1 cellular context compared by ENCODE assay signal in genomic region chr7:65981965-65982792, GRCh38.
A peak's percentile ranks its signal among the peaks of the same experiment; 100 is the strongest.
TF ChIP-seq lines count a peak whose summit lies in the region.

GUSB (minus strand) TSS chr7:65982213; CDS start chr7:65982183, 30 bp downstream.

TF ChIP-seq in GM12878, 131 proteins besides CTCF, POLR2A, EP300 and RAD21 (continued from another document and continues in another):
- TF ChIP-seq FOXK2 (IDR thresholded peaks at IDR 0.05) (no peak), NR2C1 (IDR thresholded peaks at IDR 0.05) (peak; percentile 84), ZBTB33 (IDR thresholded peaks at IDR 0.05) (no peak), DPF2 (IDR thresholded peaks at IDR 0.05) (peak; percentile 80), CUX1 (IDR thresholded peaks at IDR 0.05; ENCODE audit: insufficient replicate concordance, low read depth, low read length) (no peak), SMAD1 (IDR thresholded peaks at IDR 0.05; ENCODE audit: low read depth, partially characterized antibody) (no peak), SUZ12 (IDR thresholded peaks at IDR 0.05; ENCODE audit: unreplicated experiment) (no peak), PAX5 (IDR thresholded peaks at IDR 0.05; ENCODE audit: borderline replicate concordance, low read depth, low read length) (peak; percentile 37; the same call in 1 of the 2 replicates), FOS (IDR thresholded peaks at IDR 0.05; ENCODE audit: borderline replicate concordance, extremely low read depth, insufficient read length) (no peak), RELA (IDR thresholded peaks at IDR 0.05; ENCODE audit: borderline replicate concordance, partially characterized antibody) (peak; percentile 47), IRF5 (IDR thresholded peaks at IDR 0.05; ENCODE audit: borderline replicate concordance) (no peak), ZNF274 (IDR thresholded peaks at IDR 0.05; ENCODE audit: insufficient read depth, insufficient read length) (no peak), ZNF207 (IDR thresholded peaks at IDR 0.05; ENCODE audit: borderline replicate concordance) (no peak; the same call in none of the 2 replicates), IKZF1 (conservative IDR thresholded peaks at IDR 0.05) (peak; percentile 99), CHD4 (IDR thresholded peaks at IDR 0.05) (no peak), CHD1 (IDR thresholded peaks at IDR 0.05; ENCODE audit: low read depth, low read length) (no peak), NBN (IDR thresholded peaks at IDR 0.05) (peak; percentile 33; the same call in 1 of the 2 replicates), CBX5 (IDR thresholded peaks at IDR 0.05; ENCODE audit: low read depth) (peak; percentile 72), E2F8 (IDR thresholded peaks at IDR 0.05; ENCODE audit: low read depth, partially characterized antibody) (peak; percentile 95), HDGF (IDR thresholded peaks at IDR 0.05) (no peak; the same call in 1 of the 2 replicates), SREBF1 (IDR thresholded peaks at IDR 0.05; ENCODE audit: low read length) (no peak), ZNF592 (IDR thresholded peaks at IDR 0.05) (no peak), TCF3 (IDR thresholded peaks at IDR 0.05; ENCODE audit: borderline replicate concordance, insufficient read depth, low read depth, low read length) (0 out of 2 replicates have a peak, but pooled peaks have one; percentile 12), MYB (IDR thresholded peaks at IDR 0.05; ENCODE audit: borderline replicate concordance, low read depth, low read length) (no peak)
- TF ChIP-seq, protein P1, sequence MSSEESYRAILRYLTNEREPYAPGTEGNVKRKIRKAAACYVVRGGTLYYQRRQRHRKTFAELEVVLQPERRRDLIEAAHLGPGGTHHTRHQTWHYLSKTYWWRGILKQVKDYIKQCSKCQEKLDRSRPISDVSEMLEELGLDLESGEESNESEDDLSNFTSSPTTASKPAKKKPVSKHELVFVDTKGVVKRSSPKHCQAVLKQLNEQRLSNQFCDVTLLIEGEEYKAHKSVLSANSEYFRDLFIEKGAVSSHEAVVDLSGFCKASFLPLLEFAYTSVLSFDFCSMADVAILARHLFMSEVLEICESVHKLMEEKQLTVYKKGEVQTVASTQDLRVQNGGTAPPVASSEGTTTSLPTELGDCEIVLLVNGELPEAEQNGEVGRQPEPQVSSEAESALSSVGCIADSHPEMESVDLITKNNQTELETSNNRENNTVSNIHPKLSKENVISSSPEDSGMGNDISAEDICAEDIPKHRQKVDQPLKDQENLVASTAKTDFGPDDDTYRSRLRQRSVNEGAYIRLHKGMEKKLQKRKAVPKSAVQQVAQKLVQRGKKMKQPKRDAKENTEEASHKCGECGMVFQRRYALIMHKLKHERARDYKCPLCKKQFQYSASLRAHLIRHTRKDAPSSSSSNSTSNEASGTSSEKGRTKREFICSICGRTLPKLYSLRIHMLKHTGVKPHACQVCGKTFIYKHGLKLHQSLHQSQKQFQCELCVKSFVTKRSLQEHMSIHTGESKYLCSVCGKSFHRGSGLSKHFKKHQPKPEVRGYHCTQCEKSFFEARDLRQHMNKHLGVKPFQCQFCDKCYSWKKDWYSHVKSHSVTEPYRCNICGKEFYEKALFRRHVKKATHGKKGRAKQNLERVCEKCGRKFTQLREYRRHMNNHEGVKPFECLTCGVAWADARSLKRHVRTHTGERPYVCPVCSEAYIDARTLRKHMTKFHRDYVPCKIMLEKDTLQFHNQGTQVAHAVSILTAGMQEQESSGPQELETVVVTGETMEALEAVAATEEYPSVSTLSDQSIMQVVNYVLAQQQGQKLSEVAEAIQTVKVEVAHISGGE (CRISPR knock-in tag; IDR thresholded peaks at IDR 0.05), result no peak
- TF ChIP-seq, protein P2, sequence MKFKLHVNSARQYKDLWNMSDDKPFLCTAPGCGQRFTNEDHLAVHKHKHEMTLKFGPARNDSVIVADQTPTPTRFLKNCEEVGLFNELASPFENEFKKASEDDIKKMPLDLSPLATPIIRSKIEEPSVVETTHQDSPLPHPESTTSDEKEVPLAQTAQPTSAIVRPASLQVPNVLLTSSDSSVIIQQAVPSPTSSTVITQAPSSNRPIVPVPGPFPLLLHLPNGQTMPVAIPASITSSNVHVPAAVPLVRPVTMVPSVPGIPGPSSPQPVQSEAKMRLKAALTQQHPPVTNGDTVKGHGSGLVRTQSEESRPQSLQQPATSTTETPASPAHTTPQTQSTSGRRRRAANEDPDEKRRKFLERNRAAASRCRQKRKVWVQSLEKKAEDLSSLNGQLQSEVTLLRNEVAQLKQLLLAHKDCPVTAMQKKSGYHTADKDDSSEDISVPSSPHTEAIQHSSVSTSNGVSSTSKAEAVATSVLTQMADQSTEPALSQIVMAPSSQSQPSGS (IDR thresholded peaks at IDR 0.05; ENCODE audit: low read length), result no peak
- TF ChIP-seq, protein P3, sequence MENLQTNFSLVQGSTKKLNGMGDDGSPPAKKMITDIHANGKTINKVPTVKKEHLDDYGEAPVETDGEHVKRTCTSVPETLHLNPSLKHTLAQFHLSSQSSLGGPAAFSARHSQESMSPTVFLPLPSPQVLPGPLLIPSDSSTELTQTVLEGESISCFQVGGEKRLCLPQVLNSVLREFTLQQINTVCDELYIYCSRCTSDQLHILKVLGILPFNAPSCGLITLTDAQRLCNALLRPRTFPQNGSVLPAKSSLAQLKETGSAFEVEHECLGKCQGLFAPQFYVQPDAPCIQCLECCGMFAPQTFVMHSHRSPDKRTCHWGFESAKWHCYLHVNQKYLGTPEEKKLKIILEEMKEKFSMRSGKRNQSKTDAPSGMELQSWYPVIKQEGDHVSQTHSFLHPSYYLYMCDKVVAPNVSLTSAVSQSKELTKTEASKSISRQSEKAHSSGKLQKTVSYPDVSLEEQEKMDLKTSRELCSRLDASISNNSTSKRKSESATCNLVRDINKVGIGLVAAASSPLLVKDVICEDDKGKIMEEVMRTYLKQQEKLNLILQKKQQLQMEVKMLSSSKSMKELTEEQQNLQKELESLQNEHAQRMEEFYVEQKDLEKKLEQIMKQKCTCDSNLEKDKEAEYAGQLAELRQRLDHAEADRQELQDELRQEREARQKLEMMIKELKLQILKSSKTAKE (IDR thresholded peaks at IDR 0.05; ENCODE audit: low read depth, poor library complexity, severe bottlenecking), result no peak
